In the genomic region with DNA sequence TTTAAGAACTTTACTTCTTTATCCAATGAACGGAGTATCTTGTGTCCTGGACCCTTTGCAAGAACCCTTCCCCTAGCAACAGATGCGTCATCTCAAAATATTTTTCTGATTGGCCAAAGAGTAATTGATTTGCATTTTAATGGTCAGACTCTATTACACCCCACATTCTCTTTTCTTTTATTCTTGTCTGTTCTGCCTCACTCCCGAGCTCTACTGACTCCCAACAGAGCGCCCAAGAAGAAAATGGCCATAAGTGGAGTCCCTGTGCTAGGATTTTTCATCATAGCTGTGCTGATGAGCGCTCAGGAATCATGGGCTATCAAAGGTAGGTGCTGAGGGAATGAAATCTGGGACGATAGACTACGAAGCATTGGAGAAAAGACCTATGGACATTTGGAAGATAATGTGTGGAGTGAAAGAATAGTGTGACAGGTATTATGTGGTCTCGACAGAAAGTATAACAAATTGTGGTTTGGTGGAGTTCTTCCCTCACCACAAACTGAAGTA, we compare ENCODE assay signal across 1 cellular context.
TF ChIP-seq lines count a peak whose summit lies in the region.

A gene (plus strand): TSS at position 180 of the 507 bp plus-strand sequence. CDS start 64 bp downstream, at position 244.

TF ChIP-seq in K562, 482 proteins besides CTCF, POLR2A, EP300 and RAD21 (continued from another document):
- TF ChIP-seq, protein P1, sequence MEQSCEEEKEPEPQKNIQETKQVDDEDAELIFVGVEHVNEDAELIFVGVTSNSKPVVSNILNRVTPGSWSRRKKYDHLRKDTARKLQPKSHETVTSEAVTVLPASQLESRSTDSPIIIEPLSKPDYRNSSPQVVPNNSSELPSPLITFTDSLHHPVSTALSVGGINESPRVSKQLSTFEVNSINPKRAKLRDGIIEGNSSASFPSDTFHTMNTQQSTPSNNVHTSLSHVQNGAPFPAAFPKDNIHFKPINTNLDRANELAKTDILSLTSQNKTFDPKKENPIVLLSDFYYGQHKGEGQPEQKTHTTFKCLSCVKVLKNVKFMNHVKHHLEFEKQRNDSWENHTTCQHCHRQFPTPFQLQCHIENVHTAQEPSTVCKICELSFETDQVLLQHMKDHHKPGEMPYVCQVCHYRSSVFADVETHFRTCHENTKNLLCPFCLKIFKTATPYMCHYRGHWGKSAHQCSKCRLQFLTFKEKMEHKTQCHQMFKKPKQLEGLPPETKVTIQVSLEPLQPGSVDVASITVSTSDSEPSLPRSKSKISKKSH (CRISPR knock-in tag; IDR thresholded peaks at IDR 0.05) = no peak
- TF ChIP-seq ASH1L (IDR thresholded peaks at IDR 0.05; ENCODE audit: borderline replicate concordance, low read depth, partially characterized antibody) (no peak), FOXK1 (CRISPR knock-in tag; IDR thresholded peaks at IDR 0.05; ENCODE audit: borderline replicate concordance) (no peak), MAZ (CRISPR knock-in tag; conservative IDR thresholded peaks at IDR 0.05 in 1 of 2, IDR thresholded peaks at IDR 0.05 in 1 of 2) (no peak), ZNF224 (CRISPR knock-in tag; IDR thresholded peaks at IDR 0.05) (no peak), CTBP1 (IDR thresholded peaks at IDR 0.05; ENCODE audit: borderline replicate concordance) (no peak), CREM (IDR thresholded peaks at IDR 0.05; ENCODE audit: low read depth) (peak; percentile 95), RBM25 (IDR thresholded peaks at IDR 0.05; ENCODE audit: low read depth, low read length, severe bottlenecking) (peak; percentile 74), GTF2F1 (IDR thresholded peaks at IDR 0.05; ENCODE audit: low read depth, low read length) (peak; percentile 81; the same call in 1 of the 2 replicates), ATF1 (CRISPR knock-in tag; IDR thresholded peaks at IDR 0.05) (peak; percentile 34; the same call in 1 of the 2 replicates), ATF1 (tag; IDR thresholded peaks at IDR 0.05) (peak; percentile 96), SMAD2 (IDR thresholded peaks at IDR 0.05; ENCODE audit: low read depth, low read length) (no peak), FOS (IDR thresholded peaks at IDR 0.05; ENCODE audit: extremely low read depth, insufficient read length) (peak; percentile 51), RFX5 (IDR thresholded peaks at IDR 0.05; ENCODE audit: low read depth, low read length) (peak; percentile 100), ZNF589 (CRISPR knock-in tag; IDR thresholded peaks at IDR 0.05; ENCODE audit: low read depth) (no peak), EP400 (IDR thresholded peaks at IDR 0.05) (peak; percentile 65), POLR2AphosphoS2 (IDR thresholded peaks at IDR 0.05; ENCODE audit: low read length) (no peak), KHSRP (IDR thresholded peaks at IDR 0.05) (0 out of 2 replicates have a peak, but pooled peaks have one; percentile 29), MED1 (CRISPR knock-in tag; IDR thresholded peaks at IDR 0.05; ENCODE audit: borderline replicate concordance) (no peak), ZNF316 (IDR thresholded peaks at IDR 0.05) (no peak), ETS2 (tag; IDR thresholded peaks at IDR 0.05; ENCODE audit: borderline replicate concordance, poor library complexity, severe bottlenecking) (no peak), FOXK2 (conservative IDR thresholded peaks at IDR 0.05 in 1 of 2, IDR thresholded peaks at IDR 0.05 in 1 of 2; ENCODE audit: low read depth in 2 of 2) (no peak), OTX1 (CRISPR knock-in tag; IDR thresholded peaks at IDR 0.05) (no peak), TAF7 (tag; IDR thresholded peaks at IDR 0.05) (no peak), TAF9B (IDR thresholded peaks at IDR 0.05; ENCODE audit: partially characterized antibody) (no peak), ETV6 (IDR thresholded peaks at IDR 0.05; ENCODE audit: borderline replicate concordance in 1 of 2, low read depth in 2 of 2, low read length in 1 of 2) (no peak), ETV6 (CRISPR knock-in tag; IDR thresholded peaks at IDR 0.05; ENCODE audit: borderline replicate concordance) (no peak), EWSR1 (IDR thresholded peaks at IDR 0.05; ENCODE audit: borderline replicate concordance, low read depth, partially characterized antibody) (no peak), YY1 (IDR thresholded peaks at IDR 0.05; ENCODE audit: borderline replicate concordance in 1 of 3, control insufficient read depth in 1 of 3, extremely low read depth in 1 of 3, insufficient read depth in 3 of 3, insufficient read length in 1 of 3, insufficient replicate concordance in 2 of 3, low read depth in 1 of 3, low read length in 2 of 3) (peak in 1 of 3 experiments; percentile 16), ZNF445 (CRISPR knock-in tag; IDR thresholded peaks at IDR 0.05; ENCODE audit: low read depth) (no peak), ZNF232 (CRISPR knock-in tag; IDR thresholded peaks at IDR 0.05) (no peak), CREB1 (IDR thresholded peaks at IDR 0.05) (peak; percentile 89), CREB1 (CRISPR knock-in tag; IDR thresholded peaks at IDR 0.05) (peak; percentile 85), KLF6 (CRISPR knock-in tag; IDR thresholded peaks at IDR 0.05; ENCODE audit: borderline replicate concordance) (no peak), NEUROD1 (IDR thresholded peaks at IDR 0.05; ENCODE audit: borderline replicate concordance, low read depth, low read length, partially characterized antibody) (no peak)
- TF ChIP-seq, protein P2, sequence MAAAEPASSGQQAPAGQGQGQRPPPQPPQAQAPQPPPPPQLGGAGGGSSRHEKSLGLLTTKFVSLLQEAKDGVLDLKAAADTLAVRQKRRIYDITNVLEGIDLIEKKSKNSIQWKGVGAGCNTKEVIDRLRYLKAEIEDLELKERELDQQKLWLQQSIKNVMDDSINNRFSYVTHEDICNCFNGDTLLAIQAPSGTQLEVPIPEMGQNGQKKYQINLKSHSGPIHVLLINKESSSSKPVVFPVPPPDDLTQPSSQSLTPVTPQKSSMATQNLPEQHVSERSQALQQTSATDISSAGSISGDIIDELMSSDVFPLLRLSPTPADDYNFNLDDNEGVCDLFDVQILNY (CRISPR knock-in tag; IDR thresholded peaks at IDR 0.05) = no peak
- TF ChIP-seq, protein P3, sequence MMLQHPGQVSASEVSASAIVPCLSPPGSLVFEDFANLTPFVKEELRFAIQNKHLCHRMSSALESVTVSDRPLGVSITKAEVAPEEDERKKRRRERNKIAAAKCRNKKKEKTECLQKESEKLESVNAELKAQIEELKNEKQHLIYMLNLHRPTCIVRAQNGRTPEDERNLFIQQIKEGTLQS (IDR thresholded peaks at IDR 0.05) = 0 out of 2 replicates have a peak, but pooled peaks have one; percentile 9
- TF ChIP-seq, protein P3 (CRISPR knock-in tag; conservative IDR thresholded peaks at IDR 0.05) = no peak
- TF ChIP-seq, protein P4, sequence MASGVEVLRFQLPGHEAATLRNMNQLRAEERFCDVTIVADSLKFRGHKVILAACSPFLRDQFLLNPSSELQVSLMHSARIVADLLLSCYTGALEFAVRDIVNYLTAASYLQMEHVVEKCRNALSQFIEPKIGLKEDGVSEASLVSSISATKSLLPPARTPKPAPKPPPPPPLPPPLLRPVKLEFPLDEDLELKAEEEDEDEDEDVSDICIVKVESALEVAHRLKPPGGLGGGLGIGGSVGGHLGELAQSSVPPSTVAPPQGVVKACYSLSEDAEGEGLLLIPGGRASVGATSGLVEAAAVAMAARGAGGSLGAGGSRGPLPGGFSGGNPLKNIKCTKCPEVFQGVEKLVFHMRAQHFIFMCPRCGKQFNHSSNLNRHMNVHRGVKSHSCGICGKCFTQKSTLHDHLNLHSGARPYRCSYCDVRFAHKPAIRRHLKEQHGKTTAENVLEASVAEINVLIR (CRISPR knock-in tag; IDR thresholded peaks at IDR 0.05) = peak; percentile 74
- TF ChIP-seq, protein P5, sequence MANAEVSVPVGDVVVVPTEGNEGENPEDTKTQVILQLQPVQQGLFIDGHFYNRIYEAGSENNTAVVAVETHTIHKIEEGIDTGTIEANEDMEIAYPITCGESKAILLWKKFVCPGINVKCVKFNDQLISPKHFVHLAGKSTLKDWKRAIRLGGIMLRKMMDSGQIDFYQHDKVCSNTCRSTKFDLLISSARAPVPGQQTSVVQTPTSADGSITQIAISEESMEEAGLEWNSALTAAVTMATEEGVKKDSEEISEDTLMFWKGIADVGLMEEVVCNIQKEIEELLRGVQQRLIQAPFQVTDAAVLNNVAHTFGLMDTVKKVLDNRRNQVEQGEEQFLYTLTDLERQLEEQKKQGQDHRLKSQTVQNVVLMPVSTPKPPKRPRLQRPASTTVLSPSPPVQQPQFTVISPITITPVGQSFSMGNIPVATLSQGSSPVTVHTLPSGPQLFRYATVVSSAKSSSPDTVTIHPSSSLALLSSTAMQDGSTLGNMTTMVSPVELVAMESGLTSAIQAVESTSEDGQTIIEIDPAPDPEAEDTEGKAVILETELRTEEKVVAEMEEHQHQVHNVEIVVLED (CRISPR knock-in tag; IDR thresholded peaks at IDR 0.05) = no peak
